ENCODE assay signal across 22 cellular contexts in the genomic region with DNA sequence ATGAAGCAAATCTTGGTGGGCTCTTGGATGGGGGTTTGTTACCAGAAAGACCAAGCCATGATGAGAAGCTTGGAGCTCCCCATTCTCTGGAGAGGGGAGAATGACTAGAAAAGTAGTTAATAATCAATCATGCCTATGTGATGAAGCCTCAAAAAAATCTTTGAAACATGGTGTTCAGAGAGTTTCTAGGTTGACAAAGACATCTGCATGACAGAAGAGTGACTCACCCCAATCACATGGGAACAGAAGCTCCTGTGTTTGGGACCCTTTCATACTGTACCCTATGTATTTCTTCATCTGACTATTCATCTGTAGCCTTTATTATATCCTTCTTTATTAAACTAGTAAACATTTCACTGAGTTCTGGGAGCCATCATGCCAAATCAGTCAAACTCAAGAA.
DNase-seq lines count a peak whose midpoint lies in the region; ATAC-seq, FAIRE-seq and TF ChIP-seq lines count a peak whose summit lies in the region.
"Had no signal": no experiment of that assay in that cellular context is flagged by ENCODE, and none has a peak within 500 bp of the region (broad histone marks: within the 10 kb centered on the region; RNA-seq: fewer than 3 reads in every experiment).

No MANE protein-coding gene starts in this region.

- no peaks in the 10 kb centered on the region for H3K36me3 ChIP-seq in HepG2 (replicated peaks in 1 of 2; ENCODE audit: control insufficient read depth in 1 of 2, insufficient read depth in 2 of 2, low read length in 2 of 2)
- H3K36me3 ChIP-seq: BLaER1 treated with 17β-estradiol and CSF1 and Interleukin-3, amounts not matched to agents 10 nM and 100 nM; SJSA1 had no signal

- TF ChIP-seq EP300 in HepG2 (IDR thresholded peaks at IDR 0.05; ENCODE audit: low read depth in 2 of 2, low read length in 2 of 2) = no peak
- no peak for TF ChIP-seq EP300 in HepG2 (CRISPR knock-in tag; IDR thresholded peaks at IDR 0.05; ENCODE audit: borderline replicate concordance)

- BruUV-seq in HepG2 (replicated peaks; lab: Mats Ljungman, UMichigan) = no TSS peak

- FAIRE-seq in RCC 7860 (lab: Jason Lieb, UNC) = peak; percentile 57
- FAIRE-seq in HepG2 (lab: Jason Lieb, UNC) = no peak
- FAIRE-seq: GM19239, H1, K562 had no signal

- ATAC-seq in HepG2 = no peak; the same call in 2 of the 3 replicates
- no peak for ATAC-seq in HG03571 (IDR thresholded peaks at IDR 0.05; ENCODE audit: unreplicated experiment)
- ATAC-seq: CD8-positive, alpha-beta T cell; K562; Right ventricle myocardium inferior had no signal

- no peaks in the 10 kb centered on the region for H3K79me2 ChIP-seq in HepG2 (ENCODE audit: insufficient read depth, low read length)

- CTCF ChIA-PET in HepG2 (lab: Yijun Ruan, JAX; ENCODE audit: low intra/inter-chr PET ratio, low total read pairs) = no interaction called here

- TF ChIP-seq POLR2A in HepG2 (IDR thresholded peaks at IDR 0.05; ENCODE audit: insufficient read depth in 1 of 2, low read depth in 2 of 2, low read length in 2 of 2) = no peak

- H3K4me3 ChIP-seq in fibroblast of mammary gland (ENCODE audit: control insufficient read depth, low read depth, low read length) (no peak overlapping the region), HepG2 (replicated peaks in 1 of 3; ENCODE audit: insufficient read depth in 1 of 3, low read depth in 2 of 3, low read length in 3 of 3) (no peak overlapping the region)
- H3K4me3 ChIP-seq: BLaER1 treated with 17β-estradiol and CSF1 and Interleukin-3, amounts not matched to agents 10 nM and 100 nM; K562; SJSA1 had no signal

- in situ Hi-C loops in HepG2 (cut with HindIII; ENCODE audit: extremely low pct_ligation_motif_present, low pct_unique_long_range_greater_than_20kb) = no loop called here

- no peaks in the 10 kb centered on the region for H4K20me1 ChIP-seq in HepG2 (ENCODE audit: insufficient read depth, low read length)
- H4K20me1 ChIP-seq: BLaER1 treated with 17β-estradiol and CSF1 and Interleukin-3, amounts not matched to agents 10 nM and 100 nM had no signal

- H3K9ac ChIP-seq in HepG2 (ENCODE audit: insufficient read depth, low read depth, low read length) = no peak overlapping the region
- H3K9ac ChIP-seq: BLaER1 treated with 17β-estradiol and CSF1 and Interleukin-3, amounts not matched to agents 10 nM and 100 nM had no signal

- DNase-seq in COLO829 (ENCODE audit: low spot score) (peak; percentile 42), RCC 7860 (ENCODE audit: low spot score) (peak; percentile 55), fibroblast of mammary gland (ENCODE audit: low read depth) (peak; percentile 7), HepG2 (ENCODE audit: low spot score) (peak; percentile 21), NCI-H82 (lab: John Stamatoyannopoulos, UW) (no peak)
- DNase-seq in NK-92 treated with Interleukin-12 subunit alpha and Interleukin-12 subunit beta, amount 100 ng/mL, for 24 hours (lab: John Stamatoyannopoulos, UW) = no peak
- DNase-seq: 8988T; CD8-positive, alpha-beta T cell; GDM1; NCI-H1092; NCI-H1436 treated with DMSO at 0.1 percent for 48 hours; NCI-H1930; NCI-H226; NCI-H510A treated with DMSO at 0.1 percent for 48 hours; NCI-H748 treated with DMSO at 0.1 percent for 48 hours had no signal

- H2AFZ ChIP-seq in HepG2 (ENCODE audit: low read length) = no peak overlapping the region

- TF ChIP-seq CTCF in fibroblast of mammary gland (conservative IDR thresholded peaks at IDR 0.05; ENCODE audit: control insufficient read depth, insufficient read depth, low read depth, low read length) (no peak), HepG2 (CRISPR knock-in tag; IDR thresholded peaks at IDR 0.05) (no peak)

- no peaks in the 10 kb centered on the region for H3K9me3 ChIP-seq in HepG2 (ENCODE audit: low read length)
- H3K9me3 ChIP-seq: BLaER1 treated with 17β-estradiol and CSF1 and Interleukin-3, amounts not matched to agents 10 nM and 100 nM; SJSA1 had no signal

- no peak overlapping the region for H3K27ac ChIP-seq in HepG2 (ENCODE audit: extremely low read length, insufficient read depth, low read length)
- H3K27ac ChIP-seq: BLaER1 treated with 17β-estradiol and CSF1 and Interleukin-3, amounts not matched to agents 10 nM and 100 nM; SJSA1 had no signal

- H3K27me3 ChIP-seq in HepG2 (ENCODE audit: control insufficient read depth in 1 of 2, insufficient read depth in 2 of 2, low read length in 2 of 2) = no peaks in the 10 kb centered on the region; a peak in 1 of 5 replicates
- H3K27me3 ChIP-seq: BLaER1 treated with 17β-estradiol and CSF1 and Interleukin-3, amounts not matched to agents 10 nM and 100 nM; SJSA1 had no signal

- no peaks in the 10 kb centered on the region for H3K4me1 ChIP-seq in HepG2 (ENCODE audit: insufficient read depth, low read length)
- H3K4me1 ChIP-seq: SJSA1 had no signal

- no peak for TF ChIP-seq RAD21 in HepG2 (CRISPR knock-in tag; IDR thresholded peaks at IDR 0.05)

- POLR2A ChIA-PET in HepG2 (lab: Yijun Ruan, JAX) = no interaction called here

- no peak overlapping the region for H3K4me2 ChIP-seq in HepG2 (ENCODE audit: low read depth, low read length)
- H3K4me2 ChIP-seq: BLaER1 treated with 17β-estradiol and CSF1 and Interleukin-3, amounts not matched to agents 10 nM and 100 nM had no signal

- intact Hi-C loops in HepG2 (cut with micrococcal nuclease; ENCODE audit: unreplicated experiment) = no loop called here

TF ChIP-seq in HepG2, 621 proteins besides CTCF, POLR2A, EP300 and RAD21:
- peak; percentile 37; the same call in 1 of the 2 replicates for TF ChIP-seq FOSL2 (CRISPR knock-in tag; IDR thresholded peaks at IDR 0.05)
- TF ChIP-seq, protein P1, sequence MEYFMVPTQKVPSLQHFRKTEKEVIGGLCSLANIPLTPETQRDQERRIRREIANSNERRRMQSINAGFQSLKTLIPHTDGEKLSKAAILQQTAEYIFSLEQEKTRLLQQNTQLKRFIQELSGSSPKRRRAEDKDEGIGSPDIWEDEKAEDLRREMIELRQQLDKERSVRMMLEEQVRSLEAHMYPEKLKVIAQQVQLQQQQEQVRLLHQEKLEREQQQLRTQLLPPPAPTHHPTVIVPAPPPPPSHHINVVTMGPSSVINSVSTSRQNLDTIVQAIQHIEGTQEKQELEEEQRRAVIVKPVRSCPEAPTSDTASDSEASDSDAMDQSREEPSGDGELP (IDR thresholded peaks at IDR 0.05; ENCODE audit: borderline replicate concordance, low read depth) = no peak

Comparison
In these comparisons a context has a peak if more than half of its experiments do, and no peak if none do; other contexts are left out.
1. DNase-seq: peak in COLO829 (single experiment), RCC 7860 (single experiment), fibroblast of mammary gland (single experiment) and HepG2 (single experiment); none in NCI-H82 (single experiment) and NK-92 treated with Interleukin-12 subunit alpha and Interleukin-12 subunit beta, amount 100 ng/mL, for 24 hours (single experiment).